Comparison of ENCODE assay signal across 17 cellular contexts in genomic region chr13:72963762-72964161, GRCh38.
DNase-seq lines count a peak whose midpoint lies in the region; ATAC-seq and TF ChIP-seq lines count a peak whose summit lies in the region.
"Had no signal": no experiment of that assay in that cellular context is flagged by ENCODE, and none has a peak within 500 bp of the region (broad histone marks: within the 10 kb centered on the region; RNA-seq: fewer than 3 reads in every experiment).

No MANE protein-coding gene starts in this region.

- no peaks in the 10 kb centered on the region for H3K4me1 ChIP-seq in MM.1S (ENCODE audit: low read length)
- peaks cover 31% of the 10 kb centered on the region for H3K4me1 ChIP-seq in body of pancreas

- TF ChIP-seq POLR2A in body of pancreas (IDR thresholded peaks at IDR 0.05), result no peak

- H3K27ac ChIP-seq in MM.1S (ENCODE audit: low read length), result no peak overlapping the region
- H3K27ac ChIP-seq in body of pancreas, result no peak overlapping the region

- no peaks in the 10 kb centered on the region for H3K36me3 ChIP-seq in MM.1S (replicated peaks; ENCODE audit: insufficient read depth, low read length)
- H3K36me3 ChIP-seq in body of pancreas (replicated peaks in 1 of 2; ENCODE audit: insufficient read depth in 1 of 2, low read depth in 2 of 2), result no peaks in the 10 kb centered on the region

- peak; percentile 53 for ATAC-seq in GM19035 (IDR thresholded peaks at IDR 0.05; ENCODE audit: unreplicated experiment)
- peak; percentile 55 for ATAC-seq in HG02759 (IDR thresholded peaks at IDR 0.05; ENCODE audit: unreplicated experiment)
- ATAC-seq in HG03565 (IDR thresholded peaks at IDR 0.05; ENCODE audit: unreplicated experiment), result peak; percentile 92
- ATAC-seq in body of pancreas, result no peak

- no peaks in the 10 kb centered on the region for H3K9me2 ChIP-seq in MM.1S (replicated peaks; ENCODE audit: insufficient read depth, low read length)

- H3K36me3 Mint-ChIP-seq in progenitor cell of endocrine pancreas (ENCODE audit: insufficient read depth), result peaks cover 10% of the 10 kb centered on the region

- no peaks in the 10 kb centered on the region for H3K27me3 Mint-ChIP-seq in progenitor cell of endocrine pancreas
- H3K27me3 Mint-ChIP-seq: CD4-positive, alpha-beta memory T cell had no signal

- peaks cover 14% of the 10 kb centered on the region for H3K4me1 Mint-ChIP-seq in progenitor cell of endocrine pancreas (ENCODE audit: low read depth)
- H3K4me1 Mint-ChIP-seq: CD4-positive, alpha-beta memory T cell had no signal

- no peaks in the 10 kb centered on the region for H3K79me2 ChIP-seq in MM.1S (ENCODE audit: low read length)

- H3K9ac ChIP-seq in MM.1S (ENCODE audit: low read length), result no peak overlapping the region

- WGBS in body of pancreas, 2 donors, result 53 to 84% methylated on average over 1 of the region's 1 CpG

- DNase-seq in progenitor cell of endocrine pancreas (ENCODE audit: low spot score, unreplicated experiment) (no peak), MM.1S (no peak), putamen (ENCODE audit: low spot score) (no peak), body of pancreas (no peak)
- DNase-seq: activated CD4-positive, CD25-positive, alpha-beta regulatory T cell; activated T-cell treated with anti-CD3 and anti-CD28 coated beads, Interleukin-2, amount 50 U/mL, for 1 hour; CD4-positive, alpha-beta memory T cell; GF-D8; mammary epithelial cell; NCI-H1694; NCI-H82; occipital lobe; SW 1271; trophoblast cell had no signal

- H3K4me3 ChIP-seq in MM.1S (ENCODE audit: low read length) (no peak overlapping the region), body of pancreas (no peak overlapping the region)

- intact Hi-C loops in body of pancreas (cut with DNase I), result no loop called here

- TF ChIP-seq CTCF in progenitor cell of endocrine pancreas (IDR thresholded peaks at IDR 0.05; ENCODE audit: unreplicated experiment) (no peak), MM.1S (IDR thresholded peaks at IDR 0.05; ENCODE audit: low read length) (no peak), body of pancreas (IDR thresholded peaks at IDR 0.05) (no peak)

- H3K27ac Mint-ChIP-seq in progenitor cell of endocrine pancreas, result peak overlapping the region; percentile 34
- H3K27ac Mint-ChIP-seq: CD4-positive, alpha-beta memory T cell had no signal

- H3K9me3 Mint-ChIP-seq in progenitor cell of endocrine pancreas (ENCODE audit: low read depth), result peaks cover 4% of the 10 kb centered on the region
- H3K9me3 Mint-ChIP-seq: CD4-positive, alpha-beta memory T cell had no signal

- H3K4me3 Mint-ChIP-seq in progenitor cell of endocrine pancreas (ENCODE audit: low read depth), result no peak overlapping the region
- H3K4me3 Mint-ChIP-seq: CD4-positive, alpha-beta memory T cell had no signal

- no peaks in the 10 kb centered on the region for H3K27me3 ChIP-seq in MM.1S (replicated peaks; ENCODE audit: insufficient read depth, low read length)
- no peaks in the 10 kb centered on the region for H3K27me3 ChIP-seq in body of pancreas

- no peak overlapping the region for H2AFZ ChIP-seq in MM.1S (ENCODE audit: low read length)

- H3K4me2 ChIP-seq in MM.1S (ENCODE audit: low read depth, low read length), result no peak overlapping the region

- no peaks in the 10 kb centered on the region for H3F3A ChIP-seq in MM.1S (ENCODE audit: insufficient read depth, low read length)

- H4K20me1 ChIP-seq in MM.1S (ENCODE audit: insufficient read depth, low read length), result no peaks in the 10 kb centered on the region

- H3K9me3 ChIP-seq in MM.1S (replicated peaks; ENCODE audit: insufficient read depth, low read length) (no peaks in the 10 kb centered on the region), body of pancreas (no peaks in the 10 kb centered on the region)
